Comparison of ENCODE assay signal across 38 cellular contexts in genomic region chr3:46824561-46824960, GRCh38. TPM values are rescaled to one million over a fixed set of nuclear protein-coding genes. Genes with fewer than 3 reads are reported as not detected.
"Had no signal": no experiment of that assay in that cellular context is flagged by ENCODE, and none has a peak within 500 bp of the region (broad histone marks: within the 10 kb centered on the region; RNA-seq: fewer than 3 reads in every experiment).

No MANE protein-coding gene starts in this region.

- H3K4me2 ChIP-seq: KMS-11 had no signal

- H3K36me3 ChIP-seq: MG63 had no signal

- DNase-seq: Karpas-422, Kasumi-1, KG1, MG63, MM.1S, MV-4-11, NCI-H1048, NCI-H1092, NCI-H1092 treated with DMSO at 0.1 percent for 48 hours, NCI-H1105, NCI-H1105 treated with DMSO at 0.1 percent for 48 hours, NCI-H1417, NCI-H1417 treated with DMSO at 0.1 percent for 48 hours, NCI-H1436, NCI-H1436 treated with DMSO at 0.1 percent for 48 hours, NCI-H146, NCI-H1694, NCI-H1694 treated with DMSO at 0.1 percent for 48 hours, NCI-H187, NCI-H187 treated with DMSO at 0.1 percent for 48 hours, NCI-H1930, NCI-H2029, NCI-H2029 treated with DMSO at 0.1 percent for 48 hours, NCI-H2081, NCI-H2081 treated with DMSO at 0.1 percent for 48 hours, NCI-H2107, NCI-H2171, NCI-H2171 treated with DMSO at 0.1 percent for 48 hours, NCI-H2227 treated with DMSO at 0.1 percent for 48 hours, NCI-H226, NCI-H345, NCI-H446, NCI-H446 treated with DMSO at 0.1 percent for 48 hours, NCI-H510A had no signal

- H3K27me3 ChIP-seq: MG63 had no signal

- H3K9ac ChIP-seq: KMS-11 had no signal

- H3K27ac ChIP-seq: KMS-11 had no signal

- H3K4me3 ChIP-seq: MG63 had no signal

RNA-seq across cellular contexts. Expression of gene MYL3, which starts 38.7 kb away (rescaled TPM):
- total RNA-seq: LHCN-M2, MCF 10A, NCI-H460 had no signal

RNA-seq across cellular contexts. Expression of gene PTH1R, which starts 53.0 kb away (rescaled TPM):
- total RNA-seq: MCF 10A had no signal
